Comparison of ENCODE assay signal across 8 cellular contexts in the genomic region with DNA sequence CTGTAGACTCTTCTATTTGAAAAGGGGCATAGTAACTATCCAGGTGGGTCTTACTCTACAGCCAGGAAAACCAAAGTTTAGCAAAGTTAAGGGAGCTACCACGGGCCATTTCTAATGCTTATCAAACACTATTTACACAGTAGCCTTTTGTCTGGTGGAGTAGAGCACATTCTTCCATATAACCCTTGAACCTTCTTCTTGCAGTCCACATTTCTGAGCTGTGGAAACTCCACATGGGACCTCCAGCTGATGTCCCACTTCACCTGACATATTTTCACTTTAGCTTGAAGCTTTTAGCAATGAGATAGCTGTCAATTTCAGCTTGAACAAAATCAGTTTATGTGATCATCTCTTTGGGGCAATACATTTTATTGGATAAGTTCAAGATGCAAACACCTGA.
"Had no signal": no experiment of that assay in that cellular context is flagged by ENCODE, and none has a peak within 500 bp of the region (broad histone marks: within the 10 kb centered on the region; RNA-seq: fewer than 3 reads in every experiment).

No MANE protein-coding gene starts in this region.

- ATAC-seq: GM12878 had no signal

- DNase-seq: GDM1, GF-D8 had no signal

- FAIRE-seq: G401.6, GM12878, GM12891, GM12892, GM18507, GM19239 had no signal

- H3K4me3 ChIP-seq: GM12878 had no signal
